1 cellular context compared by ENCODE assay signal in genomic region chr13:43905435-43906031, GRCh38.
TF ChIP-seq lines count a peak whose summit lies in the region.

No MANE protein-coding gene starts in this region.

TF ChIP-seq in GM23338, 12 proteins besides CTCF, POLR2A, EP300 and RAD21 (continued from another document):
- TF ChIP-seq ZNF462 (CRISPR knock-in tag; IDR thresholded peaks at IDR 0.05) (no peak), REST (IDR thresholded peaks at IDR 0.05; ENCODE audit: unreplicated experiment) (no peak), ZNF114 (CRISPR knock-in tag; IDR thresholded peaks at IDR 0.05) (no peak), CREB1 (CRISPR knock-in tag; IDR thresholded peaks at IDR 0.05; ENCODE audit: low read depth) (no peak), ZNF331 (CRISPR knock-in tag; IDR thresholded peaks at IDR 0.05; ENCODE audit: low read depth) (no peak), NANOG (IDR thresholded peaks at IDR 0.05; ENCODE audit: borderline replicate concordance) (no peak), EZH2 (IDR thresholded peaks at IDR 0.05; ENCODE audit: low read depth, unreplicated experiment) (no peak)
